In genomic region chrX:41332988-41333743, GRCh38 we compare ENCODE assay signal across 8 cellular contexts. TPM values are rescaled to one million over a fixed set of nuclear protein-coding genes. Genes with fewer than 3 reads are reported as not detected.
A peak's percentile ranks its signal among the peaks of the same experiment; 100 is the strongest.
DNase-seq lines count a peak whose midpoint lies in the region; ATAC-seq and TF ChIP-seq lines count a peak whose summit lies in the region.

No MANE protein-coding gene starts in this region.

- peak; percentile 49 for ATAC-seq in HG02798 (IDR thresholded peaks at IDR 0.05; ENCODE audit: poor library complexity, unreplicated experiment)
- ATAC-seq in left ventricle myocardium superior, result peak; percentile 74
- peak; percentile 64 to 75 (median 71) for ATAC-seq in psoas muscle

- WGBS in psoas muscle, 3 donors, result 1% methylated on average over 21 to 59 of the region's 65 CpGs
- WGBS in urinary bladder, result under 1% methylated on average over 63 of the region's 65 CpGs

- DNase-seq in GM12865 (ENCODE audit: low read depth) (peak; percentile 93), NCI-H1436 treated with DMSO at 0.1 percent for 48 hours (lab: John Stamatoyannopoulos, UW) (peak; percentile 44), T-helper 1 cell (peak; percentile 71 to 91 (median 79)), amniotic stem cell (lab: John Stamatoyannopoulos, UW) (peak; percentile 59), left ventricle myocardium superior (peak; percentile 89), psoas muscle (peak; percentile 91 to 93)

- TF ChIP-seq CTCF in GM12865 (IDR thresholded peaks at IDR 0.05; ENCODE audit: insufficient read depth, low read depth, low read length, missing control alignments), result no peak
- no peak for TF ChIP-seq CTCF in psoas muscle (IDR thresholded peaks at IDR 0.05)

- peaks cover 0 to 10% of the 10 kb centered on the region in 2 donors for H3K36me3 ChIP-seq in psoas muscle (ENCODE audit: insufficient read depth in 1 of 2, low read depth in 1 of 2)
- no peaks in the 10 kb centered on the region for H3K36me3 ChIP-seq in urinary bladder (ENCODE audit: insufficient read depth)

- intact Hi-C loops in left ventricle myocardium superior (cut with micrococcal nuclease), result no loop called here
- intact Hi-C loops in psoas muscle (cut with DNase I), result loop anchor here in 1 of 2 donors (10.0 kb wide), 1 partner anchor 112 kb away; the partner anchor contains the start of gene NYX

- H3K27ac ChIP-seq in psoas muscle, result peak overlapping the region; percentile 100
- H3K27ac ChIP-seq in urinary bladder (ENCODE audit: low read depth), result peak overlapping the region; percentile 98

- peak overlapping the region; percentile 98 for H3K4me3 ChIP-seq in GM12865 (ENCODE audit: low read depth, low read length)
- H3K4me3 ChIP-seq in psoas muscle, result peak overlapping the region; percentile 99
- peak overlapping the region; percentile 85 for H3K4me3 ChIP-seq in urinary bladder (ENCODE audit: low read depth, low read length)

- H3K4me1 ChIP-seq in psoas muscle, result peaks cover 18% of the 10 kb centered on the region
- no peaks in the 10 kb centered on the region for H3K4me1 ChIP-seq in urinary bladder (ENCODE audit: insufficient read depth)

- no peaks in the 10 kb centered on the region for H3K27me3 ChIP-seq in psoas muscle (ENCODE audit: insufficient read depth in 3 of 3, low read length in 2 of 3)

- H3K9me3 ChIP-seq in psoas muscle, result no peaks in the 10 kb centered on the region

RNA-seq across cellular contexts. Expression of gene DDX3X, which starts 0.8 kb away (rescaled TPM):
- 140 TPM for total RNA-seq in left ventricle myocardium superior
- 100 to 1,000 TPM; 153 to 408 (median 295) TPM for total RNA-seq in psoas muscle
- polyA plus RNA-seq in psoas muscle, result 100 to 1,000 TPM in 2 of 3 donors, 10 to 100 TPM in 1; 83.1 to 256 (median 102) TPM
- total RNA-seq in urinary bladder, result 261 TPM
- polyA plus RNA-seq in urinary bladder, result 124 TPM

Comparison
In these comparisons a context has a peak if more than half of its experiments do, and no peak if none do; other contexts are left out.
1. Peak in every context shown above with its lines: DNase-seq, ATAC-seq, H3K4me3 ChIP-seq and H3K27ac ChIP-seq.